ENCODE assay signal across 8 cellular contexts in genomic region chr3:127671523-127672428, GRCh38. TPM values are rescaled to one million over a fixed set of nuclear protein-coding genes. Genes with fewer than 3 reads are reported as not detected.
DNase-seq lines count a peak whose midpoint lies in the region; ATAC-seq and TF ChIP-seq lines count a peak whose summit lies in the region.

No MANE protein-coding gene starts in this region.

- H3K27me3 Mint-ChIP-seq in GM23338 (ENCODE audit: insufficient read depth, low read depth, poor library complexity), result peaks cover 11% of the 10 kb centered on the region
- no peaks in the 10 kb centered on the region for H3K27me3 Mint-ChIP-seq in activated naive CD8-positive, alpha-beta T cell

- no peak overlapping the region; the same call in 1 of the 2 replicates for H3K27ac Mint-ChIP-seq in GM23338
- H3K27ac Mint-ChIP-seq in activated naive CD8-positive, alpha-beta T cell, result peak overlapping the region; percentile 97

- CTCF ChIA-PET in GM10248 (lab: Yijun Ruan, JAX), result interaction anchor here (0.8 to 1.2 kb wide), 3 partner anchors 11 to 97 kb away, joined by 3 read pairs; no protein-coding TSS in a partner anchor

- H3K4me2 ChIP-seq in GM23338, result peak overlapping the region; percentile 95

- TF ChIP-seq CTCF in GM10248 (IDR thresholded peaks at IDR 0.05; ENCODE audit: control extremely low read depth, extremely low read depth, low read depth, missing control alignments), result no peak
- TF ChIP-seq CTCF in GM23338 (conservative IDR thresholded peaks at IDR 0.05; ENCODE audit: low read depth in 2 of 2), result no peak
- TF ChIP-seq CTCF in gastrocnemius medialis (IDR thresholded peaks at IDR 0.05 in 4 of 5, conservative IDR thresholded peaks at IDR 0.05 in 1 of 5), result no peak

- peaks cover 17% of the 10 kb centered on the region for H3K4me1 Mint-ChIP-seq in GM23338
- H3K4me1 Mint-ChIP-seq in activated naive CD8-positive, alpha-beta T cell (ENCODE audit: low read depth), result peaks cover 27% of the 10 kb centered on the region

- no peaks in the 10 kb centered on the region for H3K9me3 ChIP-seq in right cardiac atrium (ENCODE audit: control insufficient read depth, low read length)
- H3K9me3 ChIP-seq in gastrocnemius medialis, result no peaks in the 10 kb centered on the region

- no peaks in the 10 kb centered on the region for H4K20me1 ChIP-seq in GM23338 (replicated peaks; ENCODE audit: insufficient read depth)

- peaks cover 5% of the 10 kb centered on the region; the same call in 1 of the 2 replicates for H3K4me1 ChIP-seq in GM23338 (ENCODE audit: insufficient read depth)
- peaks cover 5% of the 10 kb centered on the region for H3K4me1 ChIP-seq in right cardiac atrium (ENCODE audit: control insufficient read depth, insufficient read depth, low read length)
- H3K4me1 ChIP-seq in gastrocnemius medialis, result peaks cover 11 to 19% of the 10 kb centered on the region in 2 donors

- no peaks in the 10 kb centered on the region for H3K79me2 ChIP-seq in GM23338 (replicated peaks; ENCODE audit: insufficient read depth)

- H3K27ac ChIP-seq in GM23338 (ENCODE audit: low read depth), result no peak overlapping the region
- peak overlapping the region; percentile 42 for H3K27ac ChIP-seq in right cardiac atrium (ENCODE audit: low read length)
- H3K27ac ChIP-seq in gastrocnemius medialis, result peak overlapping the region; percentile 85 to 98 (median 90)

- peak; percentile 12 for ATAC-seq in GM23338
- peak; percentile 18 to 41 for ATAC-seq in right cardiac atrium
- peak; percentile 24 to 45 for ATAC-seq in gastrocnemius medialis

- no peaks in the 10 kb centered on the region for H3F3A ChIP-seq in GM23338 (replicated peaks; ENCODE audit: low read depth)

- DNase-seq in GM10248 (ENCODE audit: extremely low spot score) (peak; percentile 49), GM23338 (ENCODE audit: low spot score) (peak; percentile 32), NCI-H1105 treated with DMSO at 0.1 percent for 48 hours (lab: John Stamatoyannopoulos, UW) (peak; percentile 33), right cardiac atrium (peak in 2 of 3 donors; percentile 67), gastrocnemius medialis (no peak), GOT3 (lab: John Stamatoyannopoulos, UW) (no peak), medulla oblongata (ENCODE audit: extremely low spot score) (no peak)

- in situ Hi-C loops in gastrocnemius medialis (cut with MboI; ENCODE audit: low sequenced_read_pairs in 4 of 4), result loop anchor here in 2 of 4 donors (25.0 kb wide), 2 partner anchors 166 to 291 kb away; no protein-coding TSS in a partner anchor

- H3K9me2 ChIP-seq in GM23338 (ENCODE audit: insufficient read depth), result no peaks in the 10 kb centered on the region

- TF ChIP-seq POLR2A in gastrocnemius medialis (IDR thresholded peaks at IDR 0.05), result no peak

- peaks cover 5% of the 10 kb centered on the region; the same call in 2 of the 3 replicates for H3K9me3 Mint-ChIP-seq in GM23338
- no peaks in the 10 kb centered on the region for H3K9me3 Mint-ChIP-seq in activated naive CD8-positive, alpha-beta T cell (ENCODE audit: low read depth)

- 26% methylated on average over 44 of the region's 44 CpGs for WGBS in right cardiac atrium

- intact Hi-C loops in right cardiac atrium (cut with DNase I), result no loop called here
- intact Hi-C loops in gastrocnemius medialis (cut with DNase I; ENCODE audit: low total_unique reads), result loop anchor here (1.0 to 5.0 kb wide), 3 partner anchors 17 to 381 kb away; partner anchors contain the start of genes MGLL and SEC61A1

- H3K36me3 Mint-ChIP-seq in GM23338 (ENCODE audit: low read depth), result peaks cover 3% of the 10 kb centered on the region; the same call in 1 of the 3 replicates
- H3K36me3 Mint-ChIP-seq in activated naive CD8-positive, alpha-beta T cell, result no peaks in the 10 kb centered on the region

- peak overlapping the region; percentile 85 for H2AFZ ChIP-seq in GM23338

- H3K27me3 ChIP-seq in GM23338 (ENCODE audit: insufficient read depth) (no peaks in the 10 kb centered on the region), right cardiac atrium (ENCODE audit: control insufficient read depth, insufficient read depth) (no peaks in the 10 kb centered on the region), gastrocnemius medialis (no peaks in the 10 kb centered on the region)

- H3K4me3 ChIP-seq in GM23338 (peak overlapping the region; percentile 72), right cardiac atrium (ENCODE audit: low read length) (peak overlapping the region; percentile 90), gastrocnemius medialis (peak overlapping the region; percentile 63 to 91 (median 80))

- peak overlapping the region; percentile 76 for H3K4me3 Mint-ChIP-seq in GM23338
- H3K4me3 Mint-ChIP-seq in activated naive CD8-positive, alpha-beta T cell, result peak overlapping the region; percentile 92

- H3K36me3 ChIP-seq in GM23338 (ENCODE audit: insufficient read depth) (no peaks in the 10 kb centered on the region), gastrocnemius medialis (peaks cover 0 to 20% of the 10 kb centered on the region in 2 donors)

- POLR2A ChIA-PET in GM10248 (lab: Yijun Ruan, JAX), result interaction anchor here (1.1 kb wide), 1 partner anchor 10 kb away, joined by 5 read pairs; no protein-coding TSS in a partner anchor

TF ChIP-seq in GM23338, 12 proteins besides CTCF, POLR2A, EP300 and RAD21:
- TF ChIP-seq POLR2AphosphoS5 (IDR thresholded peaks at IDR 0.05; ENCODE audit: low read depth) (no peak; the same call in 1 of the 2 replicates), CREB1 (CRISPR knock-in tag; IDR thresholded peaks at IDR 0.05; ENCODE audit: low read depth) (peak; percentile 64), ETS1 (IDR thresholded peaks at IDR 0.05) (no peak; the same call in 1 of the 2 replicates), ZNF114 (CRISPR knock-in tag; IDR thresholded peaks at IDR 0.05) (no peak)

RNA-seq across cellular contexts. Expression of gene ABTB1, which starts 1.0 kb away (rescaled TPM):
- total RNA-seq in GM23338 (2014; rRNA removed; shearing (Covaris generic)), result 5.0 and 5.7 TPM in 2 replicates
- polyA plus RNA-seq in GM23338 (2016; fragmentation: Nextera tagmentation; extraction: Ambion mirVana) (3.7 TPM in 2 replicates), right cardiac atrium (38.2 TPM)
- total RNA-seq in right cardiac atrium (10 to 100 TPM; 20.2 to 47.1 (median 34.1) TPM), gastrocnemius medialis (10 to 100 TPM; 22.9 to 37.5 (median 30.1) TPM)

RNA-seq across cellular contexts. Expression of gene PODXL2, which starts 42.8 kb away (rescaled TPM):
- 51.0 and 57.6 TPM in 2 replicates for total RNA-seq in GM23338 (2014; rRNA removed; shearing (Covaris generic))
- 18.4 and 19.1 TPM in 2 replicates for polyA plus RNA-seq in GM23338 (2016; fragmentation: Nextera tagmentation; extraction: Ambion mirVana)
- 1 to 10 TPM; 1.5 to 3.0 (median 2.1) TPM for total RNA-seq in right cardiac atrium
- 2.0 TPM for polyA plus RNA-seq in right cardiac atrium
- 1 to 10 TPM; 1.5 to 3.2 (median 2.0) TPM for total RNA-seq in gastrocnemius medialis

Comparison
In these comparisons a context has a peak if more than half of its experiments do, and no peak if none do; other contexts are left out.
1. DNase-seq: peak in GM10248 (single experiment), GM23338 (single experiment), NCI-H1105 treated with DMSO at 0.1 percent for 48 hours (single experiment) and right cardiac atrium (2 of 3); none in gastrocnemius medialis (0 of 2), GOT3 (single experiment) and medulla oblongata (single experiment).
2. RNA of gene PODXL2, which starts 42.8 kb away (total RNA-seq): 51.0 to 57.6 TPM in GM23338; 1.5 to 3.0 TPM in right cardiac atrium and 1.5 to 3.2 TPM in gastrocnemius medialis; every median in the first group is over 10 times any median in the second.
3. Peak in every context shown above with its lines, with median percentiles within 50 percentile points of each other: ATAC-seq and H3K4me3 ChIP-seq.